Comparison of ENCODE assay signal across 9 cellular contexts in genomic region chr14:102140750-102141145, GRCh38.
DNase-seq lines count a peak whose midpoint lies in the region; ATAC-seq and FAIRE-seq lines count a peak whose summit lies in the region.
"Had no signal": no experiment of that assay in that cellular context is flagged by ENCODE, and none has a peak within 500 bp of the region (broad histone marks: within the 10 kb centered on the region; RNA-seq: fewer than 3 reads in every experiment).

No MANE protein-coding gene starts in this region.

- no peaks in the 10 kb centered on the region for H3K27me3 Mint-ChIP-seq in activated naive CD8-positive, alpha-beta T cell treated with anti-CD3 and anti-CD28 coated beads, Interleukin-2, amount 50 U/mL, for 24 hours

- ATAC-seq in activated naive CD8-positive, alpha-beta T cell treated with anti-CD3 and anti-CD28 coated beads, Interleukin-2, amount 50 U/mL, for 24 hours: no peak

- H3K9me3 Mint-ChIP-seq in activated naive CD8-positive, alpha-beta T cell treated with anti-CD3 and anti-CD28 coated beads, Interleukin-2, amount 50 U/mL, for 24 hours: no peaks in the 10 kb centered on the region

- peak overlapping the region; percentile 98 for H3K27ac ChIP-seq in substantia nigra (ENCODE audit: low read depth, low read length, poor library complexity, severe bottlenecking)

- DNase-seq in DMS53 (lab: John Stamatoyannopoulos, UW) (peak; percentile 36), DMS53 treated with DMSO at 0.1 percent for 48 hours (lab: John Stamatoyannopoulos, UW; ENCODE audit: unreplicated experiment) (no peak), inferior parietal cortex (ENCODE audit: extremely low spot score) (peak; percentile 36), substantia nigra (lab: John Stamatoyannopoulos, UW) (peak in 1 of 49 donors; percentile 37), DMS79 treated with DMSO at 0.1 percent for 48 hours (lab: John Stamatoyannopoulos, UW) (no peak), RCC 7860 (ENCODE audit: low spot score) (no peak)
- DNase-seq in activated naive CD8-positive, alpha-beta T cell treated with anti-CD3 and anti-CD28 coated beads, Interleukin-2, amount 50 U/mL, for 24 hours: no peak
- DNase-seq in stimulated activated CD4-positive, alpha-beta T cell treated with anti-CD3 and anti-CD28 coated beads, Interleukin-4, amount 100 ng/mL, for 4 hours: no peak

- H3K36me3 Mint-ChIP-seq in activated naive CD8-positive, alpha-beta T cell treated with anti-CD3 and anti-CD28 coated beads, Interleukin-2, amount 50 U/mL, for 24 hours (ENCODE audit: low read depth): peaks cover 13% of the 10 kb centered on the region

- peak overlapping the region; percentile 97 for H3K4me3 Mint-ChIP-seq in activated naive CD8-positive, alpha-beta T cell treated with anti-CD3 and anti-CD28 coated beads, Interleukin-2, amount 50 U/mL, for 24 hours

- FAIRE-seq in RCC 7860 (lab: Jason Lieb, UNC): no peak
- FAIRE-seq: A204.1 had no signal

- peaks cover 40% of the 10 kb centered on the region for H3K4me1 Mint-ChIP-seq in activated naive CD8-positive, alpha-beta T cell treated with anti-CD3 and anti-CD28 coated beads, Interleukin-2, amount 50 U/mL, for 24 hours

- peak overlapping the region; percentile 97 for H3K27ac Mint-ChIP-seq in activated naive CD8-positive, alpha-beta T cell treated with anti-CD3 and anti-CD28 coated beads, Interleukin-2, amount 50 U/mL, for 24 hours

Comparison
In these comparisons a context has a peak if more than half of its experiments do, and no peak if none do; other contexts are left out.
1. DNase-seq: peak in DMS53 (single experiment) and inferior parietal cortex (single experiment); none in DMS53 treated with DMSO at 0.1 percent for 48 hours (single experiment), activated naive CD8-positive, alpha-beta T cell treated with anti-CD3 and anti-CD28 coated beads, Interleukin-2, amount 50 U/mL, for 24 hours (single experiment), DMS79 treated with DMSO at 0.1 percent for 48 hours (single experiment), RCC 7860 (single experiment) and stimulated activated CD4-positive, alpha-beta T cell treated with anti-CD3 and anti-CD28 coated beads, Interleukin-4, amount 100 ng/mL, for 4 hours (0 of 2).